13 cellular contexts compared by ENCODE assay signal in genomic region chr5:18771097-18771610, GRCh38.
DNase-seq lines count a peak whose midpoint lies in the region; ATAC-seq, FAIRE-seq and TF ChIP-seq lines count a peak whose summit lies in the region.
"Had no signal": no experiment of that assay in that cellular context is flagged by ENCODE, and none has a peak within 500 bp of the region (broad histone marks: within the 10 kb centered on the region; RNA-seq: fewer than 3 reads in every experiment).

No MANE protein-coding gene starts in this region.

- ATAC-seq in HG03469 (IDR thresholded peaks at IDR 0.05; ENCODE audit: unreplicated experiment): no peak

- intact Hi-C loops in esophagus muscularis mucosa (cut with DNase I): no loop called here

- H3K9me3 ChIP-seq in tibial nerve: no peaks in the 10 kb centered on the region
- no peaks in the 10 kb centered on the region for H3K9me3 ChIP-seq in esophagus muscularis mucosa

- WGBS in tibial nerve, 2 donors: 83 to 88% methylated on average over 6 of the region's 6 CpGs
- 80% methylated on average over 6 of the region's 6 CpGs for WGBS in esophagus muscularis mucosa

- H3K4me3 ChIP-seq in epithelial cell of esophagus (ENCODE audit: low read length): no peak overlapping the region
- H3K4me3 ChIP-seq in tibial nerve: no peak overlapping the region
- H3K4me3 ChIP-seq in esophagus muscularis mucosa: no peak overlapping the region

- H3K27me3 ChIP-seq in tibial nerve (no peaks in the 10 kb centered on the region), esophagus muscularis mucosa (no peaks in the 10 kb centered on the region)

- no peaks in the 10 kb centered on the region for H3K4me1 ChIP-seq in tibial nerve
- no peaks in the 10 kb centered on the region for H3K4me1 ChIP-seq in esophagus muscularis mucosa

- H3K36me3 ChIP-seq in tibial nerve: no peaks in the 10 kb centered on the region
- H3K36me3 ChIP-seq in esophagus muscularis mucosa: no peaks in the 10 kb centered on the region

- FAIRE-seq in H54 (lab: Jason Lieb, UNC): peak; percentile 69
- FAIRE-seq in RCC 7860 (lab: Jason Lieb, UNC): peak; percentile 46

- no peak for TF ChIP-seq POLR2A in H54 (IDR thresholded peaks at IDR 0.05; ENCODE audit: low read depth, low read length)
- no peak for TF ChIP-seq POLR2A in tibial nerve (IDR thresholded peaks at IDR 0.05)
- no peak for TF ChIP-seq POLR2A in esophagus muscularis mucosa (IDR thresholded peaks at IDR 0.05; ENCODE audit: low read depth)

- DNase-seq in NCI-H2171 treated with DMSO at 0.1 percent for 48 hours (lab: John Stamatoyannopoulos, UW) (peak; percentile 45), NCI-H2171 (lab: John Stamatoyannopoulos, UW) (no peak), H54 (ENCODE audit: insufficient read length, low spot score) (no peak), RCC 7860 (ENCODE audit: low spot score) (no peak), epithelial cell of esophagus (ENCODE audit: low read depth) (peak; percentile 56), tibial nerve (ENCODE audit: low spot score in 2 of 2) (no peak), esophagus muscularis mucosa (ENCODE audit: extremely low spot score) (no peak)
- DNase-seq: C1 segment of cervical spinal cord; Calu3; CD4-positive, alpha-beta T cell; DND-41; GDM1 had no signal

- TF ChIP-seq CTCF in epithelial cell of esophagus (IDR thresholded peaks at IDR 0.05; ENCODE audit: insufficient read depth, low read depth, low read length, missing control alignments) (no peak), tibial nerve (IDR thresholded peaks at IDR 0.05) (no peak), esophagus muscularis mucosa (IDR thresholded peaks at IDR 0.05) (no peak)

- H3K27ac ChIP-seq in tibial nerve: no peak overlapping the region
- H3K27ac ChIP-seq in esophagus muscularis mucosa (replicated peaks in 1 of 4): no peak overlapping the region

- TF ChIP-seq EP300 in tibial nerve (IDR thresholded peaks at IDR 0.05): no peak
- TF ChIP-seq EP300 in esophagus muscularis mucosa (IDR thresholded peaks at IDR 0.05): no peak

Comparison
In these comparisons a context has a peak if more than half of its experiments do, and no peak if none do; other contexts are left out.
1. DNase-seq: peak in NCI-H2171 treated with DMSO at 0.1 percent for 48 hours (single experiment) and epithelial cell of esophagus (single experiment); none in NCI-H2171 (single experiment), H54 (single experiment), RCC 7860 (single experiment), tibial nerve (0 of 2) and esophagus muscularis mucosa (single experiment).